1 cellular context compared by ENCODE assay signal in genomic region chr7:93945756-93946540, GRCh38.
A peak's percentile ranks its signal among the peaks of the same experiment; 100 is the strongest.
TF ChIP-seq lines count a peak whose summit lies in the region.

No MANE protein-coding gene starts in this region.

TF ChIP-seq in K562, 482 proteins besides CTCF, POLR2A, EP300 and RAD21 (continued from another document):
- TF ChIP-seq MNT (conservative IDR thresholded peaks at IDR 0.05), result no peak
- no peak for TF ChIP-seq HNRNPL (IDR thresholded peaks at IDR 0.05; ENCODE audit: low read depth, low read length)
- no peak for TF ChIP-seq CREB3 (tag; conservative IDR thresholded peaks at IDR 0.05; ENCODE audit: low read depth)
- TF ChIP-seq TBL1XR1 (IDR thresholded peaks at IDR 0.05; ENCODE audit: low read length in 2 of 2), result no peak
- no peak for TF ChIP-seq ZNF764 (CRISPR knock-in tag; IDR thresholded peaks at IDR 0.05; ENCODE audit: low read depth)
- TF ChIP-seq NFRKB (IDR thresholded peaks at IDR 0.05; ENCODE audit: low read depth), result no peak
- no peak for TF ChIP-seq KLF10 (CRISPR knock-in tag; IDR thresholded peaks at IDR 0.05)
- TF ChIP-seq, protein P1, sequence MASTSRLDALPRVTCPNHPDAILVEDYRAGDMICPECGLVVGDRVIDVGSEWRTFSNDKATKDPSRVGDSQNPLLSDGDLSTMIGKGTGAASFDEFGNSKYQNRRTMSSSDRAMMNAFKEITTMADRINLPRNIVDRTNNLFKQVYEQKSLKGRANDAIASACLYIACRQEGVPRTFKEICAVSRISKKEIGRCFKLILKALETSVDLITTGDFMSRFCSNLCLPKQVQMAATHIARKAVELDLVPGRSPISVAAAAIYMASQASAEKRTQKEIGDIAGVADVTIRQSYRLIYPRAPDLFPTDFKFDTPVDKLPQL (IDR thresholded peaks at IDR 0.05; ENCODE audit: extremely low read depth, insufficient read length), result no peak
- no peak for TF ChIP-seq E2F1 (CRISPR knock-in tag; IDR thresholded peaks at IDR 0.05)
- no peak for TF ChIP-seq MTA3 (IDR thresholded peaks at IDR 0.05; ENCODE audit: borderline replicate concordance)
- no peak for TF ChIP-seq NCOA4 (IDR thresholded peaks at IDR 0.05; ENCODE audit: partially characterized antibody)
- no peak for TF ChIP-seq SREBF2 (CRISPR knock-in tag; IDR thresholded peaks at IDR 0.05)
- TF ChIP-seq CBFA2T2 (conservative IDR thresholded peaks at IDR 0.05), result peak; percentile 74
- TF ChIP-seq SIX5 (IDR thresholded peaks at IDR 0.05; ENCODE audit: borderline replicate concordance in 1 of 2, insufficient read depth in 1 of 2, low read depth in 1 of 2, low read length in 2 of 2), result no peak
- peak; percentile 32; the same call in 1 of the 2 replicates for TF ChIP-seq POLR2AphosphoS5 (IDR thresholded peaks at IDR 0.05; ENCODE audit: control insufficient read depth, insufficient read depth, low read depth, low read length)
- no peak for TF ChIP-seq SLC30A9 (CRISPR knock-in tag; IDR thresholded peaks at IDR 0.05)
- no peak for TF ChIP-seq JUNB (CRISPR knock-in tag; conservative IDR thresholded peaks at IDR 0.05)
- no peak for TF ChIP-seq FOXJ3 (CRISPR knock-in tag; IDR thresholded peaks at IDR 0.05)
- no peak for TF ChIP-seq ZFP1 (CRISPR knock-in tag; IDR thresholded peaks at IDR 0.05)
- TF ChIP-seq MEF2A (IDR thresholded peaks at IDR 0.05; ENCODE audit: control insufficient read depth, low read depth, low read length), result peak; percentile 89
- TF ChIP-seq CEBPG (CRISPR knock-in tag; IDR thresholded peaks at IDR 0.05), result no peak
- TF ChIP-seq CEBPG (tag; conservative IDR thresholded peaks at IDR 0.05 in 1 of 2, IDR thresholded peaks at IDR 0.05 in 1 of 2), result no peak
- no peak for TF ChIP-seq ZFPM2 (CRISPR knock-in tag; IDR thresholded peaks at IDR 0.05)
- TF ChIP-seq KDM1A (IDR thresholded peaks at IDR 0.05), result 0 out of 4 replicates have a peak, but pooled peaks of 1 of the 2 experiments have one; percentile 23
- no peak for TF ChIP-seq MCM3 (IDR thresholded peaks at IDR 0.05)
- no peak for TF ChIP-seq ZBTB9 (CRISPR knock-in tag; IDR thresholded peaks at IDR 0.05)
- TF ChIP-seq ZNF589 (CRISPR knock-in tag; IDR thresholded peaks at IDR 0.05; ENCODE audit: low read depth), result no peak
- TF ChIP-seq ZNF280B (CRISPR knock-in tag; IDR thresholded peaks at IDR 0.05), result no peak
- TF ChIP-seq, protein P2, sequence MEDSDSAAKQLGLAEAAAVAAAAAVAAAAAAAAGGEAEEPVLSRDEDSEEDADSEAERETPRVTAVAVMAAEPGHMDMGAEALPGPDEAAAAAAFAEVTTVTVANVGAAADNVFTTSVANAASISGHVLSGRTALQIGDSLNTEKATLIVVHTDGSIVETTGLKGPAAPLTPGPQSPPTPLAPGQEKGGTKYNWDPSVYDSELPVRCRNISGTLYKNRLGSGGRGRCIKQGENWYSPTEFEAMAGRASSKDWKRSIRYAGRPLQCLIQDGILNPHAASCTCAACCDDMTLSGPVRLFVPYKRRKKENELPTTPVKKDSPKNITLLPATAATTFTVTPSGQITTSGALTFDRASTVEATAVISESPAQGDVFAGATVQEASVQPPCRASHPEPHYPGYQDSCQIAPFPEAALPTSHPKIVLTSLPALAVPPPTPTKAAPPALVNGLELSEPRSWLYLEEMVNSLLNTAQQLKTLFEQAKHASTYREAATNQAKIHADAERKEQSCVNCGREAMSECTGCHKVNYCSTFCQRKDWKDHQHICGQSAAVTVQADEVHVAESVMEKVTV (CRISPR knock-in tag; IDR thresholded peaks at IDR 0.05), result no peak
TF ChIP-seq in K562: peak in this region for 33.
